31 cellular contexts compared by ENCODE assay signal in the genomic region with DNA sequence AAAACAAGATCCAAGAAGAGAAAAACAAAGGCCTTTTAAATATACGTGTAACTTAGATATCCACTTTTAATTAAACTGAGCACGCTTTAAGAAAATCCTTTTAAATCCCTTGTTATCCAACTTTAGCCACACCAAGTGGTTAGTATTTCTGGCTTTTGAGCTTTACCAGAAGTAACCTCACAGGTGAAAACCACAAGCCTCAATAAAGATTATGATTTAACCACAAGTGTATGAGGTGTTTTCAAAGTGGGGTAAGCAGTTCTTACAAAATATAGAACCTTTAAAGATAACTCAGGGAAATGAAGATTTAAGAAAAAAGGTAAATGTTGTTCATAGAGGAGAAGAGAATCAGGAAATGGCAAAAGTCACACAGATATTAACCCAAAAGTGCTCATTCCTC.
"Had no signal": no experiment of that assay in that cellular context is flagged by ENCODE, and none has a peak within 500 bp of the region (broad histone marks: within the 10 kb centered on the region; RNA-seq: fewer than 3 reads in every experiment).

No MANE protein-coding gene starts in this region.

- H3K27me3 ChIP-seq: brain microvascular endothelial cell, cardiac muscle cell, colonic mucosa had no signal

- H3K36me3 ChIP-seq: brain microvascular endothelial cell, cardiac muscle cell, colonic mucosa had no signal

- H3K4me1 ChIP-seq: colonic mucosa had no signal

- H3K4me3 ChIP-seq: cardiac muscle cell, colonic mucosa had no signal

- DNase-seq: activated B cell treated with CpG ODN at 0.5 μM for 24 hours; activated CD4-positive, alpha-beta memory T cell treated with anti-CD3 and anti-CD28 coated beads for 36 hours; activated CD4-positive, alpha-beta T cell treated with anti-CD3 and anti-CD28 coated beads for 4 hours; activated CD4-positive, alpha-beta T cell treated with anti-CD3 and anti-CD28 coated beads, Interleukin-2, amount 50 U/mL, for 1 hour; activated CD4-positive, CD25-positive, alpha-beta regulatory T cell treated with anti-CD3 and anti-CD28 coated beads, Interleukin-2, amount 50 U/mL, for 72 hours; activated CD8-positive, alpha-beta memory T cell treated with anti-CD3 and anti-CD28 coated beads, Interleukin-2, amount 50 U/mL, for 4 hours; activated effector memory CD4-positive, alpha-beta T cell treated with anti-CD3 and anti-CD28 coated beads, Interleukin-2, amount 50 U/mL, for 16 hours; activated naive CD4-positive, alpha-beta T cell; activated naive CD4-positive, alpha-beta T cell treated with anti-CD3 and anti-CD28 coated beads, Interleukin-2, amount 50 U/mL, for 16 hours; activated naive CD8-positive, alpha-beta T cell treated with anti-CD3 and anti-CD28 coated beads for 36 hours; activated T-cell treated with anti-CD3 and anti-CD28 coated beads for 4 hours; activated T-cell treated with anti-CD3 and anti-CD28 coated beads, Interleukin-2, amount 50 U/mL, for 48 hours; amniotic stem cell; aorta; brain microvascular endothelial cell; colonic mucosa; NCI-H1048; NCI-H1105 treated with DMSO at 0.1 percent for 48 hours; NCI-H1436; NCI-H1694; NCI-H1930; NCI-H510A treated with DMSO at 0.1 percent for 48 hours; NCI-H526 treated with DMSO at 0.1 percent for 48 hours; NCI-H774; Right ventricle myocardium superior; SW 1271; T-helper 17 cell; T-helper 9 cell had no signal

- H3K27ac ChIP-seq: brain microvascular endothelial cell, cardiac muscle cell, colonic mucosa, VCaP had no signal

- ATAC-seq: activated T-helper 17 cell treated with anti-CD3 and anti-CD28 coated beads, Interleukin-2, amount 50 U/mL, for 72 hours; T-helper 17 cell had no signal
